In the genomic region with DNA sequence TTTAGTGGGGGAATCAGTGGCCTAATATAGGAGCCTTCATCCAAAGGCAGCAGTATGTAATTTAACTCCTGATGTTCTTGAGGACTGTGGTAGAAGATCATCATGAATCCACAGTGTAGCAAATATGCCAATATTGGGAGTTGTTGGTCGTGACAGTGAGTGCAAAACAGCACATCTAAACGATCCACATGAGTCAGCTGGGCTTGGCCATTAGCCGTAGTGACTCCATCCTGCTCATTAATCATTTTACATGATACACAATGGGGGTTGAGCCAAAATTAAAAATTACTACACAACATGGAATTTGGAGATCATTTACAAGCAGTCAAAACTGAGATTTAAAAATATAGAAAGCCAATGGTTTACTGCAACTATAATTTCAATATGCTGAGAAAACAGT, we compare ENCODE assay signal across 27 cellular contexts.
A peak's percentile ranks its signal among the peaks of the same experiment; 100 is the strongest.
DNase-seq lines count a peak whose midpoint lies in the region; ATAC-seq, FAIRE-seq and TF ChIP-seq lines count a peak whose summit lies in the region.
"Had no signal": no experiment of that assay in that cellular context is flagged by ENCODE, and none has a peak within 500 bp of the region (broad histone marks: within the 10 kb centered on the region; RNA-seq: fewer than 3 reads in every experiment).

No MANE protein-coding gene starts in this region.

- H3K79me2 ChIP-seq in GM12878 (ENCODE audit: control insufficient read depth, insufficient read depth, low read length): no peaks in the 10 kb centered on the region

- TF ChIP-seq CTCF in GM12878 (IDR thresholded peaks at IDR 0.05 in 2 of 3, conservative IDR thresholded peaks at IDR 0.05 in 1 of 3; ENCODE audit: control insufficient read depth in 2 of 3, extremely low read depth in 1 of 3, insufficient read depth in 1 of 3, low read depth in 3 of 3, low read length in 3 of 3): no peak
- TF ChIP-seq CTCF in foreskin fibroblast (IDR thresholded peaks at IDR 0.05; ENCODE audit: low read depth, low read length): no peak

- H3K4me3 ChIP-seq in GM12878 (no peak overlapping the region), foreskin fibroblast (ENCODE audit: low read depth in 1 of 2, low read length in 2 of 2) (no peak overlapping the region)
- H3K4me3 ChIP-seq: heart right ventricle, left ventricle myocardium inferior, right lobe of liver, stomach, upper lobe of right lung had no signal

- H3K9me3 ChIP-seq in GM12878 (replicated peaks; ENCODE audit: control insufficient read depth, insufficient read depth, low read length): no peaks in the 10 kb centered on the region
- H3K9me3 ChIP-seq: heart right ventricle, right lobe of liver, stomach, upper lobe of right lung had no signal

- H3K4me1 Mint-ChIP-seq in stimulated activated memory B cell treated with anti-CD40 and anti-IgM and Interleukin-4, amounts not matched to agents 10 μg/mL and 1 μg/mL and 100 μg/mL, for 72 hours: no peaks in the 10 kb centered on the region
- H3K4me1 Mint-ChIP-seq: activated naive CD4-positive, alpha-beta T cell treated with anti-CD3 and anti-CD28 coated beads, Interleukin-2, amount 50 U/mL, for 24 hours; CD4-positive, CD25-positive, alpha-beta regulatory T cell had no signal

- intact Hi-C loops in GM12878 (cut with micrococcal nuclease; ENCODE audit: unreplicated experiment): no loop called here

- WGBS in GM12878 (ENCODE audit: insufficient coverage, insufficient replicate concordance, low lambda C conversion rate, missing lambda C conversion rate): 17% methylated on average over 3 of the region's 3 CpGs

- SMC1A ChIA-PET in GM12878 (lab: Charles Lee; ENCODE audit: uncharacterized antibody, unreplicated experiment): no interaction called here

- H3K36me3 ChIP-seq in GM12878 (ENCODE audit: control insufficient read depth in 2 of 2, insufficient read depth in 2 of 2, low read length in 1 of 2): no peaks in the 10 kb centered on the region
- H3K36me3 ChIP-seq: heart right ventricle, left ventricle myocardium inferior, right lobe of liver, stomach, upper lobe of right lung had no signal

- ATAC-seq in GM12878 (no peak), GM19351 (IDR thresholded peaks at IDR 0.05; ENCODE audit: unreplicated experiment) (no peak), HG02798 (IDR thresholded peaks at IDR 0.05; ENCODE audit: poor library complexity, unreplicated experiment) (no peak)
- ATAC-seq in stimulated activated memory B cell treated with anti-CD40 and anti-IgM and Interleukin-4, amounts not matched to agents 10 μg/mL and 1 μg/mL and 100 μg/mL, for 72 hours: no peak
- ATAC-seq: heart right ventricle, right lobe of liver, upper lobe of right lung had no signal

- no peaks in the 10 kb centered on the region for H4K20me1 ChIP-seq in GM12878 (ENCODE audit: control insufficient read depth, insufficient read depth)

- POLR2A ChIA-PET in GM12878 (lab: Charles Lee): no interaction called here

- no peaks in the 10 kb centered on the region for H3K27me3 Mint-ChIP-seq in stimulated activated memory B cell treated with anti-CD40 and anti-IgM and Interleukin-4, amounts not matched to agents 10 μg/mL and 1 μg/mL and 100 μg/mL, for 72 hours
- H3K27me3 Mint-ChIP-seq: CD4-positive, CD25-positive, alpha-beta regulatory T cell had no signal

- no peak for FAIRE-seq in GM12878 (lab: Jason Lieb, UNC)

- H3K4me3 Mint-ChIP-seq in stimulated activated memory B cell treated with anti-CD40 and anti-IgM and Interleukin-4, amounts not matched to agents 10 μg/mL and 1 μg/mL and 100 μg/mL, for 72 hours: no peak overlapping the region
- H3K4me3 Mint-ChIP-seq: activated naive CD4-positive, alpha-beta T cell treated with anti-CD3 and anti-CD28 coated beads, Interleukin-2, amount 50 U/mL, for 24 hours; CD4-positive, CD25-positive, alpha-beta regulatory T cell; nephron had no signal

- CTCF ChIA-PET in GM12878 (lab: Yijun Ruan, JAX): no interaction called here

- RAD21 ChIA-PET in GM12878 (lab: Charles Lee; ENCODE audit: unreplicated experiment): no interaction called here

- TF ChIP-seq RAD21 in GM12878 (IDR thresholded peaks at IDR 0.05; ENCODE audit: insufficient read depth, low read depth, low read length): no peak

- no peak overlapping the region for H3K27ac Mint-ChIP-seq in stimulated activated memory B cell treated with anti-CD40 and anti-IgM and Interleukin-4, amounts not matched to agents 10 μg/mL and 1 μg/mL and 100 μg/mL, for 72 hours
- H3K27ac Mint-ChIP-seq: activated naive CD4-positive, alpha-beta T cell treated with anti-CD3 and anti-CD28 coated beads, Interleukin-2, amount 50 U/mL, for 24 hours; CD4-positive, CD25-positive, alpha-beta regulatory T cell; nephron had no signal

- no peak overlapping the region for H3K4me2 ChIP-seq in GM12878 (ENCODE audit: control insufficient read depth, insufficient read depth)

- peak; percentile 65 for DNase-seq in AG20443 (ENCODE audit: low spot score)
- DNase-seq in M059J (ENCODE audit: low read depth): peak; percentile 80
- no peak for DNase-seq in GM12878 (ENCODE audit: low read depth, low spot score)
- DNase-seq in foreskin fibroblast: peak; percentile 39 to 77
- no peak for DNase-seq in iPS-NIHi7 (ENCODE audit: extremely low spot score)
- DNase-seq: activated CD4-positive, alpha-beta T cell treated with anti-CD3 and anti-CD28 coated beads for 48 hours; anterior cingulate cortex; CD4-positive, CD25-positive, alpha-beta regulatory T cell; effector CD8-positive, alpha-beta T cell; heart right ventricle; Kasumi-1; left ventricle myocardium inferior; NCI-H1092 treated with DMSO at 0.1 percent for 48 hours; NCI-H2029; NCI-H2227 treated with DMSO at 0.1 percent for 48 hours; NCI-H82; posterior cingulate gyrus; right lobe of liver; SHP77 treated with DMSO at 0.1 percent for 48 hours; stomach; T-helper 1 cell; upper lobe of right lung had no signal

- TF ChIP-seq EP300 in GM12878 (IDR thresholded peaks at IDR 0.05; ENCODE audit: borderline replicate concordance in 1 of 2, control insufficient read depth in 1 of 2, low read depth in 2 of 2, low read length in 2 of 2): no peak

- no peak for TF ChIP-seq POLR2A in GM12878 (IDR thresholded peaks at IDR 0.05; ENCODE audit: low read depth, low read length)

- no peak overlapping the region for H3K27ac ChIP-seq in GM12878 (ENCODE audit: control insufficient read depth, insufficient read depth)
- H3K27ac ChIP-seq: heart right ventricle, left ventricle myocardium inferior, right lobe of liver, stomach, upper lobe of right lung had no signal

- H3K9ac ChIP-seq in GM12878 (ENCODE audit: control insufficient read depth, insufficient read depth, low read length): no peak overlapping the region

- H3K4me1 ChIP-seq in GM12878 (ENCODE audit: control insufficient read depth, insufficient read depth, low read length): no peaks in the 10 kb centered on the region
- H3K4me1 ChIP-seq: left ventricle myocardium inferior, right lobe of liver, stomach, upper lobe of right lung had no signal

- no peaks in the 10 kb centered on the region for H3K36me3 Mint-ChIP-seq in stimulated activated memory B cell treated with anti-CD40 and anti-IgM and Interleukin-4, amounts not matched to agents 10 μg/mL and 1 μg/mL and 100 μg/mL, for 72 hours
- H3K36me3 Mint-ChIP-seq: activated naive CD4-positive, alpha-beta T cell treated with anti-CD3 and anti-CD28 coated beads, Interleukin-2, amount 50 U/mL, for 24 hours; CD4-positive, CD25-positive, alpha-beta regulatory T cell had no signal

- in situ Hi-C loops in GM12878 (cut with MboI): no loop called here

- BruUV-seq in GM12878 (replicated peaks; lab: Mats Ljungman, UMichigan): no TSS peak

- H3K9me3 Mint-ChIP-seq in stimulated activated memory B cell treated with anti-CD40 and anti-IgM and Interleukin-4, amounts not matched to agents 10 μg/mL and 1 μg/mL and 100 μg/mL, for 72 hours: peaks cover 3% of the 10 kb centered on the region
- H3K9me3 Mint-ChIP-seq: activated naive CD4-positive, alpha-beta T cell treated with anti-CD3 and anti-CD28 coated beads, Interleukin-2, amount 50 U/mL, for 24 hours had no signal

- no peak overlapping the region for H2AFZ ChIP-seq in GM12878 (ENCODE audit: control insufficient read depth, low read depth, low read length)

- H3K27me3 ChIP-seq in GM12878 (replicated peaks in 1 of 2; ENCODE audit: control insufficient read depth in 2 of 2, insufficient read depth in 2 of 2, low read length in 1 of 2): peaks cover 0 to 3% of the 10 kb centered on the region in 2 experiments; a peak in 1 of 4 replicates
- H3K27me3 ChIP-seq: heart right ventricle, right lobe of liver, stomach, upper lobe of right lung had no signal

TF ChIP-seq in GM12878, 131 proteins besides CTCF, POLR2A, EP300 and RAD21:
- TF ChIP-seq ZNF207 (IDR thresholded peaks at IDR 0.05; ENCODE audit: borderline replicate concordance): no peak
- TF ChIP-seq, protein P1, sequence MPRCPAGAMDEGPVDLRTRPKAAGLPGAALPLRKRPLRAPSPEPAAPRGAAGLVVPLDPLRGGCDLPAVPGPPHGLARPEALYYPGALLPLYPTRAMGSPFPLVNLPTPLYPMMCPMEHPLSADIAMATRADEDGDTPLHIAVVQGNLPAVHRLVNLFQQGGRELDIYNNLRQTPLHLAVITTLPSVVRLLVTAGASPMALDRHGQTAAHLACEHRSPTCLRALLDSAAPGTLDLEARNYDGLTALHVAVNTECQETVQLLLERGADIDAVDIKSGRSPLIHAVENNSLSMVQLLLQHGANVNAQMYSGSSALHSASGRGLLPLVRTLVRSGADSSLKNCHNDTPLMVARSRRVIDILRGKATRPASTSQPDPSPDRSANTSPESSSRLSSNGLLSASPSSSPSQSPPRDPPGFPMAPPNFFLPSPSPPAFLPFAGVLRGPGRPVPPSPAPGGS (IDR thresholded peaks at IDR 0.05; ENCODE audit: borderline replicate concordance, insufficient read depth, low read depth, low read length, poor library complexity, severe bottlenecking): peak; percentile 28

Comparison
In these comparisons a context has a peak if more than half of its experiments do, and no peak if none do; other contexts are left out.
1. DNase-seq: peak in AG20443 (single experiment), M059J (single experiment) and foreskin fibroblast (2 of 2); none in GM12878 (single experiment) and iPS-NIHi7 (single experiment).